In the genomic region with DNA sequence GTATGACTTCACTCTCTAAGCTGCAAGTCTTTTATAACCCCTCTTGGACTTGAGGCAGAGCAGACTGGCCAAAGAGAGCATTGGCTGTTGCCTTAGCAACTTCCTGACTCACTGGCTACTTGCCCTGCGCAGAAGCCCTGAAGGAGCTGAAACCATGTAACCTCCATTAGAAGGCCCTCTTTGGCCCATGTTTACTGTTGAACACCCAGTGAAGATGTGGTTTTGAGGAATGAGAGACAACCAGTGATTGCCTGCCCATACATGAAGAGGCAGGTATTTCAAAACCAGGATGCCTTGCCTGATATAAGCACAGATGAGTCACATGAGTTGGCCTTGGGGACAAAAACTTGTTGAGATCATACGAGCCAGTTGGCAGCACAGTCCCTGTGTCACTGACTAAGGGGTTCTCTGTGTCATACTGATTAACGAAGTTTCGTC, we compare ENCODE assay signal across 10 cellular contexts.
DNase-seq lines count a peak whose midpoint lies in the region; ATAC-seq and TF ChIP-seq lines count a peak whose summit lies in the region.
"Had no signal": no experiment of that assay in that cellular context is flagged by ENCODE, and none has a peak within 500 bp of the region (broad histone marks: within the 10 kb centered on the region; RNA-seq: fewer than 3 reads in every experiment).

No MANE protein-coding gene starts in this region.

- H3K27me3 ChIP-seq in body of pancreas (no peaks in the 10 kb centered on the region), right atrium auricular region (no peaks in the 10 kb centered on the region), thyroid gland (no peaks in the 10 kb centered on the region)

- no peak for TF ChIP-seq CTCF in body of pancreas (IDR thresholded peaks at IDR 0.05)
- TF ChIP-seq CTCF in right atrium auricular region (IDR thresholded peaks at IDR 0.05) = no peak
- TF ChIP-seq CTCF in thyroid gland (IDR thresholded peaks at IDR 0.05) = no peak

- no peaks in the 10 kb centered on the region for H3K36me3 ChIP-seq in body of pancreas (replicated peaks in 1 of 2; ENCODE audit: insufficient read depth in 1 of 2, low read depth in 2 of 2)
- no peaks in the 10 kb centered on the region for H3K36me3 ChIP-seq in right atrium auricular region
- no peaks in the 10 kb centered on the region for H3K36me3 ChIP-seq in thyroid gland

- no peaks in the 10 kb centered on the region for H3K9me3 ChIP-seq in body of pancreas
- H3K9me3 ChIP-seq in right atrium auricular region = no peaks in the 10 kb centered on the region
- no peaks in the 10 kb centered on the region for H3K9me3 ChIP-seq in thyroid gland

- peaks cover 28% of the 10 kb centered on the region for H3K4me1 ChIP-seq in body of pancreas
- H3K4me1 ChIP-seq in right atrium auricular region = peaks cover 0 to 6% of the 10 kb centered on the region in 2 donors
- H3K4me1 ChIP-seq in thyroid gland = no peaks in the 10 kb centered on the region

- H3K27ac ChIP-seq in body of pancreas (peak overlapping the region in 1 of 4 donors; percentile 44), right atrium auricular region (peak overlapping the region; percentile 2 to 53), thyroid gland (no peak overlapping the region)

- DNase-seq in HPDE6-E6E7 (ENCODE audit: extremely low spot score) (peak; percentile 90), body of pancreas (peak; percentile 33 to 58 (median 44)), right atrium auricular region (ENCODE audit: low spot score) (peak; percentile 92), thyroid gland (peak; percentile 20 to 32), NCI-H524 treated with DMSO at 0.1 percent for 48 hours (lab: John Stamatoyannopoulos, UW) (no peak), activated T-cell treated with anti-CD3 and anti-CD28 coated beads for 4 hours (no peak)
- DNase-seq: activated CD8-positive, alpha-beta memory T cell treated with anti-CD3 and anti-CD28 coated beads, Interleukin-2, amount 50 U/mL, for 4 hours; T-helper 2 cell had no signal

- 69 to 72% methylated on average over 4 of the region's 4 CpGs for WGBS in body of pancreas, 2 donors
- WGBS in thyroid gland, 2 donors = 64 to 86% methylated on average over 4 of the region's 4 CpGs

- H3K4me3 ChIP-seq in body of pancreas (no peak overlapping the region), right atrium auricular region (no peak overlapping the region), thyroid gland (replicated peaks in 1 of 3) (no peak overlapping the region)

- ATAC-seq in body of pancreas (peak; percentile 51), GM21529 (IDR thresholded peaks at IDR 0.05; ENCODE audit: unreplicated experiment) (no peak), HG02840 (IDR thresholded peaks at IDR 0.05; ENCODE audit: low FRiP score, unreplicated experiment) (no peak)

- intact Hi-C loops in body of pancreas (cut with DNase I) = no loop called here
- intact Hi-C loops in thyroid gland (cut with DNase I) = no loop called here

- TF ChIP-seq POLR2A in body of pancreas (IDR thresholded peaks at IDR 0.05) (no peak), thyroid gland (IDR thresholded peaks at IDR 0.05) (no peak)

Comparison
In these comparisons a context has a peak if more than half of its experiments do, and no peak if none do; other contexts are left out.
1. DNase-seq: peak in HPDE6-E6E7 (single experiment), body of pancreas (4 of 4), right atrium auricular region (single experiment) and thyroid gland (2 of 2); none in NCI-H524 treated with DMSO at 0.1 percent for 48 hours (single experiment) and activated T-cell treated with anti-CD3 and anti-CD28 coated beads for 4 hours (single experiment).
2. H3K27ac ChIP-seq: peak in right atrium auricular region (2 of 2); none in thyroid gland (0 of 3).